Comparison of ENCODE assay signal across 29 cellular contexts in genomic region chr1:101000141-101000867, GRCh38.
"Had no signal": no experiment of that assay in that cellular context is flagged by ENCODE, and none has a peak within 500 bp of the region (broad histone marks: within the 10 kb centered on the region; RNA-seq: fewer than 3 reads in every experiment).

No MANE protein-coding gene starts in this region.

- H3K27me3 Mint-ChIP-seq: activated CD4-positive, alpha-beta memory T cell treated with anti-CD3 and anti-CD28 coated beads, Interleukin-2, amount 10 ng/mL, durations not matched to agents 7 days and 5 days; activated CD4-positive, alpha-beta T cell treated with anti-CD3 and anti-CD28 coated beads, Interleukin-2, amount 10 ng/mL, durations not matched to agents 7 days and 5 days; activated naive CD8-positive, alpha-beta T cell; effector memory CD8-positive, alpha-beta T cell; natural killer cell treated with Interleukin-12 subunit alpha and Interleukin-12 subunit beta and Interleukin-15 and Interleukin-18, amount 100 ng/mL, for 72 hours; progenitor cell of endocrine pancreas had no signal

- H3K9me3 Mint-ChIP-seq: activated CD4-positive, alpha-beta memory T cell treated with anti-CD3 and anti-CD28 coated beads, Interleukin-2, amount 10 ng/mL, durations not matched to agents 7 days and 5 days; effector memory CD8-positive, alpha-beta T cell; natural killer cell treated with Interleukin-12 subunit alpha and Interleukin-12 subunit beta and Interleukin-15 and Interleukin-18, amount 100 ng/mL, for 72 hours had no signal

- H3K4me3 Mint-ChIP-seq: activated CD4-positive, alpha-beta memory T cell treated with anti-CD3 and anti-CD28 coated beads, Interleukin-2, amount 10 ng/mL, durations not matched to agents 7 days and 5 days; activated CD4-positive, alpha-beta T cell treated with anti-CD3 and anti-CD28 coated beads, Interleukin-2, amount 10 ng/mL, durations not matched to agents 7 days and 5 days; activated naive CD8-positive, alpha-beta T cell; activated T-cell treated with anti-CD3 and anti-CD28 coated beads, Interleukin-2, amount 50 U/mL, for 4 hours; effector memory CD8-positive, alpha-beta T cell; natural killer cell treated with Interleukin-12 subunit alpha and Interleukin-12 subunit beta and Interleukin-15 and Interleukin-18, amount 100 ng/mL, for 72 hours; T-helper 2 cell treated with Interferon-gamma antibody and Interleukin-4, amounts not matched to agents 5 μg/mL and 100 μg/mL, for 36 hours had no signal

- DNase-seq: activated CD4-positive, alpha-beta memory T cell treated with anti-CD3 and anti-CD28 coated beads, Interleukin-2, amount 10 ng/mL, durations not matched to agents 7 days and 5 days; activated CD4-positive, alpha-beta T cell treated with anti-CD3 and anti-CD28 coated beads for 1 hour; activated CD4-positive, alpha-beta T cell treated with anti-CD3 and anti-CD28 coated beads, Interleukin-2, amount 10 ng/mL, durations not matched to agents 7 days and 5 days; activated CD8-positive, alpha-beta memory T cell treated with anti-CD3 and anti-CD28 coated beads, Interleukin-2, amount 50 U/mL, for 48 hours; activated T-cell treated with anti-CD3 and anti-CD28 coated beads, Interleukin-2, amount 50 U/mL, for 4 hours; brain microvascular endothelial cell; cortex of kidney; effector memory CD8-positive, alpha-beta T cell; gastrocnemius medialis; glutamatergic neuron; left cardiac atrium; left ventricle myocardium superior; mucosa of descending colon; retina; stimulated activated CD4-positive, alpha-beta T cell treated with anti-CD3 and anti-CD28 coated beads, Interleukin-1b, Interleukin-23, amount 100 ng/mL, for 48 hours; stimulated activated naive CD4-positive, alpha-beta T cell; T-helper 1 cell; tibial artery had no signal

- H3K27ac ChIP-seq: brain microvascular endothelial cell, gastrocnemius medialis, suprapubic skin, tibial artery had no signal

- ATAC-seq: activated T-cell treated with anti-CD3 and anti-CD28 coated beads, Interleukin-2, amount 50 U/mL, for 4 hours; effector memory CD8-positive, alpha-beta T cell; esophagus mucosa; gastrocnemius medialis; left cardiac atrium; left ventricle myocardium superior; mucosa of descending colon; natural killer cell treated with Interleukin-12 subunit alpha and Interleukin-12 subunit beta and Interleukin-15 and Interleukin-18, amount 100 ng/mL, for 72 hours had no signal

- H3K4me3 ChIP-seq: gastrocnemius medialis, mucosa of descending colon, smooth muscle cell, suprapubic skin, tibial artery had no signal

- H3K9me3 ChIP-seq: gastrocnemius medialis, mucosa of descending colon, suprapubic skin, tibial artery had no signal

- FAIRE-seq: astrocyte, endothelial cell of umbilical vein, keratinocyte had no signal

- H3K27ac Mint-ChIP-seq: activated CD4-positive, alpha-beta memory T cell treated with anti-CD3 and anti-CD28 coated beads, Interleukin-2, amount 10 ng/mL, durations not matched to agents 7 days and 5 days; activated CD4-positive, alpha-beta T cell treated with anti-CD3 and anti-CD28 coated beads, Interleukin-2, amount 10 ng/mL, durations not matched to agents 7 days and 5 days; activated naive CD8-positive, alpha-beta T cell; activated T-helper 2 cell treated with anti-CD3 and anti-CD28 coated beads, Interferon-gamma antibody, Interleukin-2, Interleukin-4, amounts not matched to agents 10 μg/mL and 5 μg/mL and 100 μg/mL, durations not matched to agents 14 hours and 24 hours and 36 hours; effector memory CD8-positive, alpha-beta T cell; natural killer cell treated with Interleukin-12 subunit alpha and Interleukin-12 subunit beta and Interleukin-15 and Interleukin-18, amount 100 ng/mL, for 72 hours; progenitor cell of endocrine pancreas; T-helper 2 cell treated with Interferon-gamma antibody and Interleukin-4, amounts not matched to agents 5 μg/mL and 100 μg/mL, for 36 hours had no signal

- H3K27me3 ChIP-seq: brain microvascular endothelial cell, gastrocnemius medialis, suprapubic skin, tibial artery had no signal

- H3K4me2 ChIP-seq: smooth muscle cell had no signal
